Comparison of ENCODE assay signal across 20 cellular contexts in the genomic region with DNA sequence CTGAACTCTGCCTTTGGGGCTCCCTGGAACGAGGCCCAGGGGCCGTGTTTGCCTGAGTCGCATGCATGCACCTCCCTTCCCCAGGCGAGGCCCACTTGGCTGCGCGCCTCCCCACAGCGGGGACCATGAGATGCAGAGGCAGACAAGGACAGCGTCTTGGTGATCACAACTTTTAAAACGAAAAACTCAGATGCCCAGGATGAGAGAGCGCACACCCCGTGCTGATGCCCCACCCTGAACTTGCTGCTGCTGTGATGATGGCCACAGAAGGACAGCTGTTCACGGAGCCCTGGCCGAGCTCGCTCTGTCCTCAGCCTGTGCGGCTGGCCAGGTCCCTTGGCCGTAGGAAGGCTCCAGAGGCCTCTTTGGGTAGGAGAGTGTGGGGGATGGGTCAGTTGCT. TPM values are rescaled to one million over a fixed set of nuclear protein-coding genes. Genes with fewer than 3 reads are reported as not detected.
"Had no signal": no experiment of that assay in that cellular context is flagged by ENCODE, and none has a peak within 500 bp of the region (broad histone marks: within the 10 kb centered on the region; RNA-seq: fewer than 3 reads in every experiment).

No MANE protein-coding gene starts in this region.

- H3K4me3 ChIP-seq: ascending aorta, left ventricle myocardium inferior, right lobe of liver, spleen, suprapubic skin, upper lobe of right lung had no signal

- ATAC-seq: activated CD4-positive, CD25-positive, alpha-beta regulatory T cell treated with anti-CD3 and anti-CD28 coated beads, Interleukin-2, amount 50 U/mL, for 24 hours; activated T-cell treated with anti-CD3 and anti-CD28 coated beads, Interleukin-2, amount 50 U/mL, for 72 hours; right lobe of liver; upper lobe of right lung had no signal

- FAIRE-seq: colon, keratinocyte had no signal

- H3K36me3 Mint-ChIP-seq: activated CD4-positive, alpha-beta memory T cell treated with anti-CD3 and anti-CD28 coated beads for 36 hours had no signal

- H3K9me3 ChIP-seq: right lobe of liver, upper lobe of right lung had no signal

- H3K27me3 Mint-ChIP-seq: activated CD4-positive, alpha-beta memory T cell treated with anti-CD3 and anti-CD28 coated beads for 36 hours; activated naive CD8-positive, alpha-beta T cell treated with anti-CD3 and anti-CD28 coated beads, Interleukin-2, amount 10 ng/mL, durations not matched to agents 7 days and 5 days had no signal

- H3K27ac Mint-ChIP-seq: activated CD4-positive, alpha-beta memory T cell treated with anti-CD3 and anti-CD28 coated beads for 36 hours; activated T-cell treated with anti-CD3 and anti-CD28 coated beads, Interleukin-2, amount 50 U/mL, for 72 hours; progenitor cell of endocrine pancreas had no signal

- H3K27ac ChIP-seq: right lobe of liver, upper lobe of right lung had no signal

- DNase-seq: activated CD4-positive, alpha-beta memory T cell treated with anti-CD3 and anti-CD28 coated beads for 36 hours; activated CD8-positive, alpha-beta memory T cell treated with anti-CD3 and anti-CD28 coated beads, Interleukin-2, amount 50 U/mL, for 4 hours; activated gamma-delta T cell treated with Interleukin-2 at 50 U/mL for 16 hours; activated naive CD8-positive, alpha-beta T cell treated with anti-CD3 and anti-CD28 coated beads, Interleukin-2, amount 10 ng/mL, durations not matched to agents 7 days and 5 days; activated T-cell treated with anti-CD3 and anti-CD28 coated beads, Interleukin-2, amount 50 U/mL, for 72 hours; foreskin melanocyte; left ventricle myocardium inferior; mesendoderm; right lobe of liver; spleen; stimulated activated CD4-positive, alpha-beta T cell treated with anti-CD3 and anti-CD28 coated beads, Interleukin-1b, Interleukin-23, amount 100 ng/mL, for 48 hours; stimulated activated naive CD4-positive, alpha-beta T cell; upper lobe of right lung had no signal

- H3K4me3 Mint-ChIP-seq: activated CD4-positive, alpha-beta memory T cell treated with anti-CD3 and anti-CD28 coated beads for 36 hours; activated naive CD8-positive, alpha-beta T cell treated with anti-CD3 and anti-CD28 coated beads, Interleukin-2, amount 10 ng/mL, durations not matched to agents 7 days and 5 days; activated T-cell treated with anti-CD3 and anti-CD28 coated beads, Interleukin-2, amount 50 U/mL, for 72 hours had no signal

- H3K36me3 ChIP-seq: ascending aorta, left ventricle myocardium inferior, right lobe of liver, spleen, suprapubic skin, upper lobe of right lung had no signal

- H3K4me1 ChIP-seq: left ventricle myocardium inferior, right lobe of liver, suprapubic skin, upper lobe of right lung had no signal

- H3K27me3 ChIP-seq: ascending aorta, right lobe of liver, suprapubic skin, upper lobe of right lung had no signal

RNA-seq across cellular contexts. Expression of gene S100B, which starts 19.2 kb away (rescaled TPM):
- total RNA-seq: activated CD4-positive, alpha-beta memory T cell treated with anti-CD3 and anti-CD28 coated beads for 36 hours; progenitor cell of endocrine pancreas; T-helper 2 cell treated with Interferon-gamma antibody and Interleukin-4, amounts not matched to agents 100 ng/mL and 5 ng/mL, for 36 hours had no signal
- polyA plus RNA-seq: keratinocyte had no signal
